In genomic region chr9:122287214-122287613, GRCh38 we compare ENCODE assay signal across 25 cellular contexts. TPM values are rescaled to one million over a fixed set of nuclear protein-coding genes. Genes with fewer than 3 reads are reported as not detected.
A peak's percentile ranks its signal among the peaks of the same experiment; 100 is the strongest.
DNase-seq lines count a peak whose midpoint lies in the region; ATAC-seq, FAIRE-seq and TF ChIP-seq lines count a peak whose summit lies in the region.
"Had no signal": no experiment of that assay in that cellular context is flagged by ENCODE, and none has a peak within 500 bp of the region (broad histone marks: within the 10 kb centered on the region; RNA-seq: fewer than 3 reads in every experiment).

No MANE protein-coding gene starts in this region.

- intact Hi-C loops in OCI-LY7 (cut with micrococcal nuclease; ENCODE audit: unreplicated experiment), result loop anchor here (2.0 kb wide), 1 partner anchor 22 kb away; the partner anchor contains the start of genes MRRF and RBM18

- no peak overlapping the region for H3K27ac Mint-ChIP-seq in stimulated activated naive B cell treated with anti-CD40 and anti-IgM and Interleukin-4, amounts not matched to agents 10 μg/mL and 1 μg/mL and 100 μg/mL, for 72 hours
- H3K27ac Mint-ChIP-seq: CD4-positive, alpha-beta memory T cell had no signal

- peaks cover 97% of the 10 kb centered on the region for H3K36me3 ChIP-seq in OCI-LY7 (ENCODE audit: insufficient read depth, low read length)

- H3K4me3 ChIP-seq in OCI-LY7 (ENCODE audit: low read depth, low read length, poor library complexity, severe bottlenecking), result peak overlapping the region; percentile 43
- H3K4me3 ChIP-seq: BLaER1 treated with 17β-estradiol and CSF1 and Interleukin-3, amounts not matched to agents 10 nM and 100 nM; GM12878; Peyer's patch had no signal

- H3K9me2 ChIP-seq in OCI-LY7 (ENCODE audit: insufficient read depth, low read length), result no peaks in the 10 kb centered on the region

- no peak for TF ChIP-seq POLR2A in H54 (IDR thresholded peaks at IDR 0.05; ENCODE audit: low read depth, low read length)

- FAIRE-seq in H54 (lab: Jason Lieb, UNC), result no peak
- FAIRE-seq: A204.1, GM12878 had no signal

- CTCF ChIA-PET in OCI-LY7 (lab: Charles Lee; ENCODE audit: unreplicated experiment), result no interaction called here

- H3K4me3 Mint-ChIP-seq in stimulated activated naive B cell treated with anti-CD40 and anti-IgM and Interleukin-4, amounts not matched to agents 10 μg/mL and 1 μg/mL and 100 μg/mL, for 72 hours, result no peak overlapping the region
- H3K4me3 Mint-ChIP-seq: CD4-positive, alpha-beta memory T cell had no signal

- POLR2A ChIA-PET in OCI-LY7 (lab: Charles Lee), result interaction anchor here (0.6 to 1.5 kb wide), 2 partner anchors 23 to 1173 kb away, joined by 6 to 9 read pairs; partner anchors contain the start of genes MRRF and RBM18

- H3K4me2 ChIP-seq in OCI-LY7 (ENCODE audit: low read length), result peak overlapping the region; percentile 67

- peak overlapping the region; percentile 85 for H3K27ac ChIP-seq in OCI-LY7 (ENCODE audit: low read depth, low read length, poor library complexity, severe bottlenecking)
- H3K27ac ChIP-seq: BLaER1 treated with 17β-estradiol and CSF1 and Interleukin-3, amounts not matched to agents 10 nM and 100 nM had no signal

- H3K9me3 ChIP-seq in OCI-LY7 (ENCODE audit: low read length), result no peaks in the 10 kb centered on the region
- H3K9me3 ChIP-seq: BLaER1 treated with 17β-estradiol and CSF1 and Interleukin-3, amounts not matched to agents 10 nM and 100 nM; Peyer's patch had no signal

- H3K79me2 ChIP-seq in OCI-LY7 (ENCODE audit: insufficient read depth, low read depth, low read length), result peaks cover 18% of the 10 kb centered on the region; the same call in 1 of the 2 replicates

- peak; percentile 62 for DNase-seq in D341Med (ENCODE audit: low spot score)
- DNase-seq in OCI-LY7 (ENCODE audit: low spot score), result no peak
- DNase-seq in stimulated activated naive B cell treated with anti-CD40 and anti-IgM and Interleukin-4, amounts not matched to agents 10 μg/mL and 1 μg/mL and 100 μg/mL, for 72 hours, result no peak
- no peak for DNase-seq in H54 (ENCODE audit: insufficient read length, low spot score)
- DNase-seq in effector CD4-positive, alpha-beta T cell, result no peak
- no peak for DNase-seq in stimulated activated CD4-positive, alpha-beta T cell treated with anti-CD3 and anti-CD28 coated beads, Interleukin-4, amount 100 ng/mL, for 4 hours
- DNase-seq: CD4-positive, alpha-beta memory T cell; COR-L47; EL; GDM1; GOT3; HCEC 1CT; IMR-90; KG1; MM.1S; NCI-H2029 treated with DMSO at 0.1 percent for 48 hours; NCI-H2227 treated with DMSO at 0.1 percent for 48 hours; NCI-H526 treated with DMSO at 0.1 percent for 48 hours; OCI-M1; Peyer's patch; SHP77 treated with DMSO at 0.1 percent for 48 hours had no signal

- peaks cover 26 to 58% of the 10 kb centered on the region in 2 donors for H3K36me3 Mint-ChIP-seq in stimulated activated naive B cell treated with anti-CD40 and anti-IgM and Interleukin-4, amounts not matched to agents 10 μg/mL and 1 μg/mL and 100 μg/mL, for 72 hours

- no peaks in the 10 kb centered on the region for H3K9me3 Mint-ChIP-seq in stimulated activated naive B cell treated with anti-CD40 and anti-IgM and Interleukin-4, amounts not matched to agents 10 μg/mL and 1 μg/mL and 100 μg/mL, for 72 hours
- H3K9me3 Mint-ChIP-seq: CD4-positive, alpha-beta memory T cell had no signal

- ATAC-seq in GM18870 (IDR thresholded peaks at IDR 0.05; ENCODE audit: unreplicated experiment), result peak; percentile 12
- peak; percentile 62 to 69 for ATAC-seq in stimulated activated naive B cell treated with anti-CD40 and anti-IgM and Interleukin-4, amounts not matched to agents 10 μg/mL and 1 μg/mL and 100 μg/mL, for 72 hours (replicated peaks)

- peaks cover 4% of the 10 kb centered on the region; the same call in 1 of the 2 replicates for H4K20me1 ChIP-seq in OCI-LY7 (ENCODE audit: insufficient read depth, low read length)

- peak overlapping the region; percentile 19; the same call in 1 of the 2 replicates for H2AFZ ChIP-seq in OCI-LY7 (ENCODE audit: low read length)

- peaks cover 43% of the 10 kb centered on the region for H3K4me1 ChIP-seq in OCI-LY7 (ENCODE audit: insufficient read depth, low read length, poor library complexity, severe bottlenecking)
- H3K4me1 ChIP-seq: Peyer's patch had no signal

- no TSS peak for BruUV-seq in OCI-LY7 (replicated peaks; lab: Mats Ljungman, UMichigan)

- peaks cover 12 to 29% of the 10 kb centered on the region in 2 donors for H3K4me1 Mint-ChIP-seq in stimulated activated naive B cell treated with anti-CD40 and anti-IgM and Interleukin-4, amounts not matched to agents 10 μg/mL and 1 μg/mL and 100 μg/mL, for 72 hours

- no peaks in the 10 kb centered on the region for H3K27me3 Mint-ChIP-seq in stimulated activated naive B cell treated with anti-CD40 and anti-IgM and Interleukin-4, amounts not matched to agents 10 μg/mL and 1 μg/mL and 100 μg/mL, for 72 hours
- H3K27me3 Mint-ChIP-seq: CD4-positive, alpha-beta memory T cell had no signal

- no peak for TF ChIP-seq CTCF in OCI-LY7 (conservative IDR thresholded peaks at IDR 0.05; ENCODE audit: low read length)

RNA-seq across cellular contexts. Expression of gene MRRF, which starts 22.5 kb away (rescaled TPM):
- total RNA-seq in OCI-LY7 (2014; rRNA removed; shearing (Covaris generic)), result 38.7 and 46.1 TPM in 2 replicates
- 48.2 and 53.2 TPM in 2 replicates for total RNA-seq in OCI-LY7 (2022)

RNA-seq across cellular contexts. Expression of gene RBM18, which starts 22.6 kb away (rescaled TPM):
- total RNA-seq in OCI-LY7 (2014; rRNA removed; shearing (Covaris generic)), result 7.2 and 8.3 TPM in 2 replicates
- total RNA-seq in OCI-LY7 (2022), result 21.1 and 22.2 TPM in 2 replicates

RNA-seq across cellular contexts. Expression of gene LHX6, which starts 58.5 kb away (rescaled TPM):
- not detected in 2 replicates for total RNA-seq in OCI-LY7 (2014; rRNA removed; shearing (Covaris generic))
- not detected in 2 replicates for total RNA-seq in OCI-LY7 (2022)
- total RNA-seq: CD4-positive, alpha-beta memory T cell; GM12878 had no signal
